ENCODE assay signal across 8 cellular contexts in the genomic region with DNA sequence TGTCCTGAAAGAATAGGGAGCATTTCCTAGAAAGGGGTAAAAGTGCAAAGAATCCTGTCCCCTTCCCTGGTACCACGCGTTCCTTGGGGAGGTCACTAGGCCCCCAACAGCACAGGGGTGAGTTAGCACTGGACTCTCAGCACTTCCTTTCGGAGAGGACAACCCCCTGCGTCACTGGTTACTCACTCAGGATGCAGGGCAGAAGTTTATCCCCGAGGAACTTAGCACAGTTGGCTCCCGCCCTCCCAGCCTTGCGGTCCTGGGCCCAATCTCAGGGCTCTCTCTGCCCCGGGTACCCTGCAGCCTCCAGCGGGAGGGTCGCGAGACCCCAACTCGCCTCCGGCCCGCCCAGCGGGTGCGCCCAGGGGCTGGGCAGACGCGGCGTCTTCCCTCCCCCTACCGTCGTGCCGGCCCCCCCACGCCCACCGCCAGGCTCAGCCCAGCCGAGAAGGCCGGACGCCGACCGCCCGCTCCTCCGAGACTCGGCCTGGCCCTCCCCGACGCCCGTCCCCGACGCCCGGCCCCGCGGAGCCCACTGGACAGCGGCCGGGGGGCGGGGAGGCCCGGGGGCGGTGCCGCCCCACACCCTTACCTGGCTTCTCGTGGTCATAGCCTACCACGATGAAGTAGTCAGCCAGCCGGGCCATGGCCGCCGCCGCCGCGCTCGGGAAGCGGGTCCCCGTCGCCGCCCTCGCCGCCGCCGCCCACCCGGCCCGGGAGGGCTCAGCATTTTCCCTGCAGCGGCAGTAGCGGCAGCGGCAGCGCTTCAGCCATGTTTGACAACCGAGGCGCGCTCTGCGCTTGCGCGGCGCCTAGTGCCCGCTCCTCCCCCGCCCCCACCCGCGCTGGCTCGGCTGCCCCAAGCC. TPM values are rescaled to one million over a fixed set of nuclear protein-coding genes. Genes with fewer than 3 reads are reported as not detected.
A peak's percentile ranks its signal among the peaks of the same experiment; 100 is the strongest.
DNase-seq lines count a peak whose midpoint lies in the region; ATAC-seq and TF ChIP-seq lines count a peak whose summit lies in the region.

TSS of gene SBF2 (minus strand) at position 797 of the 866 bp plus-strand sequence. CDS start at position 647, 150 bp downstream.

- H3K27me3 ChIP-seq in A673 (replicated peaks; ENCODE audit: insufficient read depth, low read depth, low read length, poor library complexity) (no peaks in the 10 kb centered on the region), stomach (no peaks in the 10 kb centered on the region)

- H3K36me3 ChIP-seq in A673 (ENCODE audit: insufficient read depth, low read length, poor library complexity, severe bottlenecking) (no peaks in the 10 kb centered on the region), stomach (peaks cover 0 to 7% (median 0%) of the 10 kb centered on the region in 4 donors)

- H3K9me3 ChIP-seq in A673 (ENCODE audit: low read depth, low read length, poor library complexity, severe bottlenecking) (no peaks in the 10 kb centered on the region), stomach (no peaks in the 10 kb centered on the region)

- H3K4me3 ChIP-seq in A673 (ENCODE audit: low read depth, low read length, poor library complexity, severe bottlenecking) (peak within 1 kb of the TSS; percentile 95), fibroblast of villous mesenchyme (ENCODE audit: low read depth, low read length) (peak within 1 kb of the TSS; percentile 77), stomach (peak within 1 kb of the TSS; percentile 81 to 98 (median 96))

- H3K36me3 Mint-ChIP-seq in nephron (ENCODE audit: low read depth): peaks cover 15% of the 10 kb centered on the region

- TF ChIP-seq CTCF in A673 (conservative IDR thresholded peaks at IDR 0.05; ENCODE audit: low read depth, low read length) (no peak), fibroblast of villous mesenchyme (IDR thresholded peaks at IDR 0.05; ENCODE audit: insufficient read depth, low read depth, low read length) (no peak), nephron (IDR thresholded peaks at IDR 0.05; ENCODE audit: unreplicated experiment in 3 of 3) (no peak), stomach (IDR thresholded peaks at IDR 0.05) (no peak)

- no peak for TF ChIP-seq EP300 in stomach (IDR thresholded peaks at IDR 0.05)

- H3K27ac ChIP-seq in A673 (ENCODE audit: low read depth, low read length, poor library complexity, severe bottlenecking) (peak within 1 kb of the TSS; percentile 89), stomach (peak within 1 kb of the TSS; percentile 95 to 100 (median 98))

- BruUV-seq in A673 (replicated peaks; lab: Mats Ljungman, UMichigan): no TSS peak

- WGBS in stomach, 5 donors: 0 to 1% (median 1%) methylated on average over 22 to 81 of the region's 81 CpGs

- POLR2A ChIA-PET in A673 (lab: Charles Lee; ENCODE audit: low non-redundant PET): no interaction called here

- peaks cover 27% of the 10 kb centered on the region for H3K4me1 ChIP-seq in A673 (ENCODE audit: insufficient read depth, low read length, poor library complexity, severe bottlenecking)
- peaks cover 26 to 62% (median 50%) of the 10 kb centered on the region in 4 donors for H3K4me1 ChIP-seq in stomach

- H3K4me3 Mint-ChIP-seq in nephron: peak within 1 kb of the TSS; percentile 93 to 97 (median 96)

- ATAC-seq in GM18867 (IDR thresholded peaks at IDR 0.05; ENCODE audit: unreplicated experiment): peak; percentile 47

- CTCF ChIA-PET in A673 (lab: Charles Lee): interaction anchor here (0.5 kb wide), 1 partner anchor 11 kb away, joined by 7 read pairs; the partner anchor contains the start of gene ADM

- H3K27ac Mint-ChIP-seq in nephron: peak within 1 kb of the TSS; percentile 96 to 99 (median 99)

- peak in 1 of 4 donors; percentile 51 for TF ChIP-seq POLR2A in stomach (IDR thresholded peaks at IDR 0.05)

- DNase-seq in A673 (ENCODE audit: low spot score) (peak; percentile 86), HUDEP-2 (lab: John Stamatoyannopoulos, UW; ENCODE audit: unreplicated experiment in 76 of 76) (peak in 40 of 76 experiments; percentile 1 to 64 (median 35)), RPMI7951 (ENCODE audit: low read depth) (peak; percentile 88), fibroblast of villous mesenchyme (ENCODE audit: low read depth) (peak; percentile 95), stomach (peak; percentile 84)
- DNase-seq in activated gamma-delta T cell treated with anti-CD3 and anti-CD28 coated beads, Interleukin-2, amount 50 U/mL, for 16 hours (ENCODE audit: low read depth): peak; percentile 61

- H3K4me1 Mint-ChIP-seq in nephron: peaks cover 39% of the 10 kb centered on the region

- intact Hi-C loops in A673 (cut with micrococcal nuclease; ENCODE audit: unreplicated experiment) (no loop called here), stomach (cut with DNase I; ENCODE audit: low total_unique reads) (no loop called here)

- peaks cover 16% of the 10 kb centered on the region for H3K27me3 Mint-ChIP-seq in nephron (ENCODE audit: low read depth)

- no peaks in the 10 kb centered on the region for H3K9me3 Mint-ChIP-seq in nephron

RNA-seq across cellular contexts. Expression of gene SBF2, which starts in this region (rescaled TPM):
- total RNA-seq in A673 (2021): 24.7 and 31.8 TPM in 2 replicates
- 27.8 and 33.5 TPM in 2 replicates for total RNA-seq in RPMI7951 (2014; rRNA removed; shearing (Covaris generic))
- 35.0 and 41.6 TPM in 2 replicates for total RNA-seq in fibroblast of villous mesenchyme
- total RNA-seq in stomach: 100 to 1,000 TPM in 2 of 5 donors, 10 to 100 TPM in 3; 24.0 to 260 (median 64.8) TPM
- 10 to 100 TPM in 2 of 3 donors, 1 to 10 TPM in 1; 8.6 to 13.3 (median 12.5) TPM for polyA plus RNA-seq in stomach

Comparison
In these comparisons a context has a peak if more than half of its experiments do, and no peak if none do; other contexts are left out.
1. Peak in every context shown above with its lines: DNase-seq, ATAC-seq, H3K4me3 ChIP-seq and H3K27ac ChIP-seq.
2. DNase-seq: peak in every context shown above with its lines; median percentile 95 in fibroblast of villous mesenchyme; 88 in RPMI7951; 86 in A673; 84 in stomach; 61 in activated gamma-delta T cell treated with anti-CD3 and anti-CD28 coated beads, Interleukin-2, amount 50 U/mL, for 16 hours; 35 in HUDEP-2.